In the genomic region with DNA sequence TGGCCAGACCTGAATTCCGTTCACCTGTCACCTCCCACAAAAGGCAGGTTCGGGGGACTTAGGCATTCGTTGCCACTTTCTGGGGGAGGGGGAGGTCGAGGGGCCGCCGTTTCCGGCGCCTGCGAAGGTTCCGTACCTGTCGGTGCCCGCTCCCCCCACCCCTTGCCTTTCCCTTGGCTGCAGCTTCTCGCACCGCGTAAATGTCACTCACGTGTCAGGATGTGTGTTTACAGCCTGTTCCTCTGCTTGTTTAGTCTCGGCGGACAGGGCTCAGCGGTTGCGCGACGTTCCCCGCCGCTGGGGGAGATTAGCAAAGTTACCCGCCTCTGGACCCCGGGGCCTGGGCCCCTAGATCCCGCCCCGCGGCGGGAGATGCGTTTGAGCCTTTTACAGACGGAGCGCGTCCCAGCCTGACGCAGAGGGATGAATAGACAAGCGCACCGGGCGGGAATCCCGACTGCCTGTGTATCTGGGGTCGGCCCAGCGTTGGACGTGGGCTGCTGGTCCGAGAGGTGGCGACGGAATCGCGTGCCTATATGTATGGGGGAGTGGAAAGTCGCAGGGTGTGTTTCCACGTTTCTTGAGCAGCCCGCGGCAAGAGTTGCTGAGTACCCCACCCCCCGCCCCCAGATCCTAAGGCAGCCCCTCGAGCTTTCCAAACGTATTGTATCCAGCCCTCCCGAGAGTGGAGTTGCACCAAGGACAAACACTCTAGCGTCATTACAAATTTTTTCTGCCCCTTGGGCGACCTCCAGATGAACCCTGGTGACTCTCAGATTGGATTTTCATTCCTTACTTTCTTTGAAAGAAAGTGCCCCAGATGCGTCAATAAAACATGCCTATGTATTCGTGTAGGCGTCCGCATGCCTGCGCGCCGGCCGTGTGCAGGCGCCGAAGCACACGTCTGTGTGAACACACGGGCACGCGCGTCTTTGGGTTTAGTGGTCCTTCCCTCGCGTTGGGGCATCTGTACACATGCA, we compare ENCODE assay signal across 1 cellular context.
TF ChIP-seq lines count a peak whose summit lies in the region.

No MANE protein-coding gene starts in this region.

TF ChIP-seq in HEK293, 187 proteins besides CTCF, POLR2A, EP300 and RAD21 (continued from another document and continues in another):
- TF ChIP-seq, protein P1, sequence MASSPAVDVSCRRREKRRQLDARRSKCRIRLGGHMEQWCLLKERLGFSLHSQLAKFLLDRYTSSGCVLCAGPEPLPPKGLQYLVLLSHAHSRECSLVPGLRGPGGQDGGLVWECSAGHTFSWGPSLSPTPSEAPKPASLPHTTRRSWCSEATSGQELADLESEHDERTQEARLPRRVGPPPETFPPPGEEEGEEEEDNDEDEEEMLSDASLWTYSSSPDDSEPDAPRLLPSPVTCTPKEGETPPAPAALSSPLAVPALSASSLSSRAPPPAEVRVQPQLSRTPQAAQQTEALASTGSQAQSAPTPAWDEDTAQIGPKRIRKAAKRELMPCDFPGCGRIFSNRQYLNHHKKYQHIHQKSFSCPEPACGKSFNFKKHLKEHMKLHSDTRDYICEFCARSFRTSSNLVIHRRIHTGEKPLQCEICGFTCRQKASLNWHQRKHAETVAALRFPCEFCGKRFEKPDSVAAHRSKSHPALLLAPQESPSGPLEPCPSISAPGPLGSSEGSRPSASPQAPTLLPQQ (tag by site-specific recombination; IDR thresholded peaks at IDR 0.05), result no peak
- TF ChIP-seq, protein P2, sequence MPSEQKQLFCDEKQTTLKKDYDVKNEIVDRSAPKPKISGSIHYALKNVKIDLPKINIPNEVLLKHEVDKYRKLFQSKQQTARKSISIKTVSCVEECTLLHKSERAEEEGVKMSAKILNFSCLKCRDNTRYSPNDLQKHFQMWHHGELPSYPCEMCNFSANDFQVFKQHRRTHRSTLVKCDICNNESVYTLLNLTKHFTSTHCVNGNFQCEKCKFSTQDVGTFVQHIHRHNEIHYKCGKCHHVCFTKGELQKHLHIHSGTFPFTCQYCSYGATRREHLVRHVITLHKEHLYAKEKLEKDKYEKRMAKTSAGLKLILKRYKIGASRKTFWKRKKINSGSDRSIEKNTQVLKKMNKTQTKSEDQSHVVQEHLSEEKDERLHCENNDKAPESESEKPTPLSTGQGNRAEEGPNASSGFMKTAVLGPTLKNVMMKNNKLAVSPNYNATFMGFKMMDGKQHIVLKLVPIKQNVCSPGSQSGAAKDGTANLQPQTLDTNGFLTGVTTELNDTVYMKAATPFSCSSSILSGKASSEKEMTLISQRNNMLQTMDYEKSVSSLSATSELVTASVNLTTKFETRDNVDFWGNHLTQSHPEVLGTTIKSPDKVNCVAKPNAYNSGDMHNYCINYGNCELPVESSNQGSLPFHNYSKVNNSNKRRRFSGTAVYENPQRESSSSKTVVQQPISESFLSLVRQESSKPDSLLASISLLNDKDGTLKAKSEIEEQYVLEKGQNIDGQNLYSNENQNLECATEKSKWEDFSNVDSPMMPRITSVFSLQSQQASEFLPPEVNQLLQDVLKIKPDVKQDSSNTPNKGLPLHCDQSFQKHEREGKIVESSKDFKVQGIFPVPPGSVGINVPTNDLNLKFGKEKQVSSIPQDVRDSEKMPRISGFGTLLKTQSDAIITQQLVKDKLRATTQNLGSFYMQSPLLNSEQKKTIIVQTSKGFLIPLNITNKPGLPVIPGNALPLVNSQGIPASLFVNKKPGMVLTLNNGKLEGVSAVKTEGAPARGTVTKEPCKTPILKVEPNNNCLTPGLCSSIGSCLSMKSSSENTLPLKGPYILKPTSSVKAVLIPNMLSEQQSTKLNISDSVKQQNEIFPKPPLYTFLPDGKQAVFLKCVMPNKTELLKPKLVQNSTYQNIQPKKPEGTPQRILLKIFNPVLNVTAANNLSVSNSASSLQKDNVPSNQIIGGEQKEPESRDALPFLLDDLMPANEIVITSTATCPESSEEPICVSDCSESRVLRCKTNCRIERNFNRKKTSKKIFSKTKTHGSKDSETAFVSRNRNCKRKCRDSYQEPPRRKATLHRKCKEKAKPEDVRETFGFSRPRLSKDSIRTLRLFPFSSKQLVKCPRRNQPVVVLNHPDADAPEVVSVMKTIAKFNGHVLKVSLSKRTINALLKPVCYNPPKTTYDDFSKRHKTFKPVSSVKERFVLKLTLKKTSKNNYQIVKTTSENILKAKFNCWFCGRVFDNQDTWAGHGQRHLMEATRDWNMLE (tag by site-specific recombination; conservative IDR thresholded peaks at IDR 0.05; ENCODE audit: low read depth), result no peak
- TF ChIP-seq ZNF404 (tag by site-specific recombination; IDR thresholded peaks at IDR 0.05) (no peak), ZNF670 (tag by site-specific recombination; IDR thresholded peaks at IDR 0.05; ENCODE audit: low read depth) (no peak), ZNF2 (tag by site-specific recombination; IDR thresholded peaks at IDR 0.05) (no peak), ZNF10 (tag by site-specific recombination; IDR thresholded peaks at IDR 0.05) (no peak), ZNF335 (tag by site-specific recombination; conservative IDR thresholded peaks at IDR 0.05) (peak; percentile 90), ZFP41 (tag by site-specific recombination; IDR thresholded peaks at IDR 0.05; ENCODE audit: borderline replicate concordance) (no peak), ZNF571 (tag by site-specific recombination; IDR thresholded peaks at IDR 0.05) (no peak), ZNF354C (tag by site-specific recombination; IDR thresholded peaks at IDR 0.05; ENCODE audit: borderline replicate concordance, low read depth) (no peak), ZNF560 (tag by site-specific recombination; IDR thresholded peaks at IDR 0.05; ENCODE audit: borderline replicate concordance) (no peak), ZBTB17 (tag by site-specific recombination; IDR thresholded peaks at IDR 0.05) (no peak; the same call in none of the 2 replicates), PRDM1 (tag by site-specific recombination; IDR thresholded peaks at IDR 0.05) (peak; percentile 49), EGR2 (tag by site-specific recombination; IDR thresholded peaks at IDR 0.05; ENCODE audit: low read depth) (no peak), MEIS1 (CRISPR knock-in tag; IDR thresholded peaks at IDR 0.05; ENCODE audit: borderline replicate concordance) (no peak), ZXDB (tag by site-specific recombination; IDR thresholded peaks at IDR 0.05) (0 out of 2 replicates have a peak, but pooled peaks have one; percentile 35), ZBTB8A (tag by site-specific recombination; IDR thresholded peaks at IDR 0.05) (peak; percentile 50), ZNF549 (tag by site-specific recombination; IDR thresholded peaks at IDR 0.05) (no peak), KLF1 (tag by site-specific recombination; IDR thresholded peaks at IDR 0.05) (no peak), ZNF776 (tag by site-specific recombination; IDR thresholded peaks at IDR 0.05; ENCODE audit: borderline replicate concordance) (no peak), ZSCAN16 (tag by site-specific recombination; IDR thresholded peaks at IDR 0.05) (no peak), GLIS2 (tag by site-specific recombination; IDR thresholded peaks at IDR 0.05) (no peak), ZNF211 (tag by site-specific recombination; IDR thresholded peaks at IDR 0.05; ENCODE audit: low read depth) (no peak), ZBTB1 (tag by site-specific recombination; IDR thresholded peaks at IDR 0.05) (no peak), ZNF701 (tag by site-specific recombination; IDR thresholded peaks at IDR 0.05) (no peak), ZNF223 (tag by site-specific recombination; IDR thresholded peaks at IDR 0.05) (no peak), MZF1 (tag by site-specific recombination; IDR thresholded peaks at IDR 0.05; ENCODE audit: borderline replicate concordance) (no peak), ZNF174 (tag by site-specific recombination; IDR thresholded peaks at IDR 0.05) (no peak), BCL11B (tag by site-specific recombination; IDR thresholded peaks at IDR 0.05; ENCODE audit: low read depth) (no peak), HOXD13 (CRISPR knock-in tag; IDR thresholded peaks at IDR 0.05; ENCODE audit: borderline replicate concordance) (no peak), ZNF266 (tag by site-specific recombination; IDR thresholded peaks at IDR 0.05; ENCODE audit: low read depth) (no peak), YY2 (tag by site-specific recombination; IDR thresholded peaks at IDR 0.05) (no peak), ZNF311 (tag by site-specific recombination; IDR thresholded peaks at IDR 0.05; ENCODE audit: borderline replicate concordance) (no peak)
- TF ChIP-seq, protein P3, sequence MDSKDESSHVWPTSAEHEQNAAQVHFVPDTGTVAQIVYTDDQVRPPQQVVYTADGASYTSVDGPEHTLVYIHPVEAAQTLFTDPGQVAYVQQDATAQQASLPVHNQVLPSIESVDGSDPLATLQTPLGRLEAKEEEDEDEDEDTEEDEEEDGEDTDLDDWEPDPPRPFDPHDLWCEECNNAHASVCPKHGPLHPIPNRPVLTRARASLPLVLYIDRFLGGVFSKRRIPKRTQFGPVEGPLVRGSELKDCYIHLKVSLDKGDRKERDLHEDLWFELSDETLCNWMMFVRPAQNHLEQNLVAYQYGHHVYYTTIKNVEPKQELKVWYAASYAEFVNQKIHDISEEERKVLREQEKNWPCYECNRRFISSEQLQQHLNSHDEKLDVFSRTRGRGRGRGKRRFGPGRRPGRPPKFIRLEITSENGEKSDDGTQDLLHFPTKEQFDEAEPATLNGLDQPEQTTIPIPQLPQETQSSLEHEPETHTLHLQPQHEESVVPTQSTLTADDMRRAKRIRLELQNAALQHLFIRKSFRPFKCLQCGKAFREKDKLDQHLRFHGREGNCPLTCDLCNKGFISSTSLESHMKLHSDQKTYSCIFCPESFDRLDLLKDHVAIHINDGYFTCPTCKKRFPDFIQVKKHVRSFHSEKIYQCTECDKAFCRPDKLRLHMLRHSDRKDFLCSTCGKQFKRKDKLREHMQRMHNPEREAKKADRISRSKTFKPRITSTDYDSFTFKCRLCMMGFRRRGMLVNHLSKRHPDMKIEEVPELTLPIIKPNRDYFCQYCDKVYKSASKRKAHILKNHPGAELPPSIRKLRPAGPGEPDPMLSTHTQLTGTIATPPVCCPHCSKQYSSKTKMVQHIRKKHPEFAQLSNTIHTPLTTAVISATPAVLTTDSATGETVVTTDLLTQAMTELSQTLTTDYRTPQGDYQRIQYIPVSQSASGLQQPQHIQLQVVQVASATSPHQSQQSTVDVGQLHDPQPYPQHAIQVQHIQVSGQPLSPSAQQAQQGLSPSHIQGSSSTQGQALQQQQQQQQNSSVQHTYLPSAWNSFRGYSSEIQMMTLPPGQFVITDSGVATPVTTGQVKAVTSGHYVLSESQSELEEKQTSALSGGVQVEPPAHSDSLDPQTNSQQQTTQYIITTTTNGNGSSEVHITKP (tag by site-specific recombination; IDR thresholded peaks at IDR 0.05), result peak; percentile 75
- TF ChIP-seq, protein P4, sequence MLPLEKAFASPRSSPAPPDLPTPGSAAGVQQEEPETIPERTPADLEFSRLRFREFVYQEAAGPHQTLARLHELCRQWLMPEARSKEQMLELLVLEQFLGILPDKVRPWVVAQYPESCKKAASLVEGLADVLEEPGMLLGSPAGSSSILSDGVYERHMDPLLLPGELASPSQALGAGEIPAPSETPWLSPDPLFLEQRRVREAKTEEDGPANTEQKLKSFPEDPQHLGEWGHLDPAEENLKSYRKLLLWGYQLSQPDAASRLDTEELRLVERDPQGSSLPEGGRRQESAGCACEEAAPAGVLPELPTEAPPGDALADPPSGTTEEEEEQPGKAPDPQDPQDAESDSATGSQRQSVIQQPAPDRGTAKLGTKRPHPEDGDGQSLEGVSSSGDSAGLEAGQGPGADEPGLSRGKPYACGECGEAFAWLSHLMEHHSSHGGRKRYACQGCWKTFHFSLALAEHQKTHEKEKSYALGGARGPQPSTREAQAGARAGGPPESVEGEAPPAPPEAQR (tag by site-specific recombination; IDR thresholded peaks at IDR 0.05), result no peak
- TF ChIP-seq, protein P5, sequence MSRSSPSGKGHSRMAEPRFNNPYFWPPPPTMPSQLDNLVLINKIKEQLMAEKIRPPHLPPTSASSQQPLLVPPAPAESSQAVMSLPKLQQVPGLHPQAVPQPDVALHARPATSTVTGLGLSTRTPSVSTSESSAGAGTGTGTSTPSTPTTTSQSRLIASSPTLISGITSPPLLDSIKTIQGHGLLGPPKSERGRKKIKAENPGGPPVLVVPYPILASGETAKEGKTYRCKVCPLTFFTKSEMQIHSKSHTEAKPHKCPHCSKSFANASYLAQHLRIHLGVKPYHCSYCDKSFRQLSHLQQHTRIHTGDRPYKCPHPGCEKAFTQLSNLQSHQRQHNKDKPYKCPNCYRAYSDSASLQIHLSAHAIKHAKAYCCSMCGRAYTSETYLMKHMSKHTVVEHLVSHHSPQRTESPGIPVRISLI (tag by site-specific recombination; IDR thresholded peaks at IDR 0.05), result no peak
- TF ChIP-seq, protein P6, sequence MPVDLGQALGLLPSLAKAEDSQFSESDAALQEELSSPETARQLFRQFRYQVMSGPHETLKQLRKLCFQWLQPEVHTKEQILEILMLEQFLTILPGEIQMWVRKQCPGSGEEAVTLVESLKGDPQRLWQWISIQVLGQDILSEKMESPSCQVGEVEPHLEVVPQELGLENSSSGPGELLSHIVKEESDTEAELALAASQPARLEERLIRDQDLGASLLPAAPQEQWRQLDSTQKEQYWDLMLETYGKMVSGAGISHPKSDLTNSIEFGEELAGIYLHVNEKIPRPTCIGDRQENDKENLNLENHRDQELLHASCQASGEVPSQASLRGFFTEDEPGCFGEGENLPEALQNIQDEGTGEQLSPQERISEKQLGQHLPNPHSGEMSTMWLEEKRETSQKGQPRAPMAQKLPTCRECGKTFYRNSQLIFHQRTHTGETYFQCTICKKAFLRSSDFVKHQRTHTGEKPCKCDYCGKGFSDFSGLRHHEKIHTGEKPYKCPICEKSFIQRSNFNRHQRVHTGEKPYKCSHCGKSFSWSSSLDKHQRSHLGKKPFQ (tag by site-specific recombination; IDR thresholded peaks at IDR 0.05), result no peak
- TF ChIP-seq, protein P7, sequence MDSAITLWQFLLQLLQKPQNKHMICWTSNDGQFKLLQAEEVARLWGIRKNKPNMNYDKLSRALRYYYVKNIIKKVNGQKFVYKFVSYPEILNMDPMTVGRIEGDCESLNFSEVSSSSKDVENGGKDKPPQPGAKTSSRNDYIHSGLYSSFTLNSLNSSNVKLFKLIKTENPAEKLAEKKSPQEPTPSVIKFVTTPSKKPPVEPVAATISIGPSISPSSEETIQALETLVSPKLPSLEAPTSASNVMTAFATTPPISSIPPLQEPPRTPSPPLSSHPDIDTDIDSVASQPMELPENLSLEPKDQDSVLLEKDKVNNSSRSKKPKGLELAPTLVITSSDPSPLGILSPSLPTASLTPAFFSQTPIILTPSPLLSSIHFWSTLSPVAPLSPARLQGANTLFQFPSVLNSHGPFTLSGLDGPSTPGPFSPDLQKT (IDR thresholded peaks at IDR 0.05; ENCODE audit: borderline replicate concordance, low read depth, low read length), result no peak
- TF ChIP-seq, protein P8, sequence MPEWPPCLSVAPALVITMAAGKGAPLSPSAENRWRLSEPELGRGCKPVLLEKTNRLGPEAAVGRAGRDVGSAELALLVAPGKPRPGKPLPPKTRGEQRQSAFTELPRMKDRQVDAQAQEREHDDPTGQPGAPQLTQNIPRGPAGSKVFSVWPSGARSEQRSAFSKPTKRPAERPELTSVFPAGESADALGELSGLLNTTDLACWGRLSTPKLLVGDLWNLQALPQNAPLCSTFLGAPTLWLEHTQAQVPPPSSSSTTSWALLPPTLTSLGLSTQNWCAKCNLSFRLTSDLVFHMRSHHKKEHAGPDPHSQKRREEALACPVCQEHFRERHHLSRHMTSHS (tag by site-specific recombination; IDR thresholded peaks at IDR 0.05), result no peak
- TF ChIP-seq, protein P9, sequence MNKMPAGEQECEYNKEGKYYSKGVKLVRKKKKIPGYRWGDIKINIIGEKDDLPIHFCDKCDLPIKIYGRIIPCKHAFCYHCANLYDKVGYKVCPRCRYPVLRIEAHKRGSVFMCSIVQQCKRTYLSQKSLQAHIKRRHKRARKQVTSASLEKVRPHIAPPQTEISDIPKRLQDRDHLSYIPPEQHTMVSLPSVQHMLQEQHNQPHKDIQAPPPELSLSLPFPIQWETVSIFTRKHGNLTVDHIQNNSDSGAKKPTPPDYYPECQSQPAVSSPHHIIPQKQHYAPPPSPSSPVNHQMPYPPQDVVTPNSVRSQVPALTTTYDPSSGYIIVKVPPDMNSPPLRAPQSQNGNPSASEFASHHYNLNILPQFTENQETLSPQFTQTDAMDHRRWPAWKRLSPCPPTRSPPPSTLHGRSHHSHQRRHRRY (tag by site-specific recombination; IDR thresholded peaks at IDR 0.05), result no peak
